ENCODE assay signal across 8 cellular contexts in genomic region chr19:18856385-18857126, GRCh38. TPM values are rescaled to one million over a fixed set of nuclear protein-coding genes. Genes with fewer than 3 reads are reported as not detected.
A peak's percentile ranks its signal among the peaks of the same experiment; 100 is the strongest.
DNase-seq lines count a peak whose midpoint lies in the region; ATAC-seq and TF ChIP-seq lines count a peak whose summit lies in the region.

No MANE protein-coding gene starts in this region.

- H3K27ac Mint-ChIP-seq in CD14-positive monocyte, result peak overlapping the region in 1 of 7 donors; percentile 35

- H3K4me1 Mint-ChIP-seq in CD14-positive monocyte, result peaks cover 6% of the 10 kb centered on the region

- no TSS peak for BruUV-seq in PC-9 (replicated peaks; lab: Mats Ljungman, UMichigan)

- no peak for TF ChIP-seq POLR2A in GM18505 (IDR thresholded peaks at IDR 0.05; ENCODE audit: borderline replicate concordance, extremely low read depth, insufficient read depth, insufficient read length)

- POLR2A ChIA-PET in PC-9 (lab: Charles Lee; ENCODE audit: unreplicated experiment), result interaction anchor here (0.6 kb wide), 1 partner anchor 436 kb away, joined by 5 read pairs; no protein-coding TSS in a partner anchor

- intact Hi-C loops in PC-9 (cut with micrococcal nuclease; ENCODE audit: unreplicated experiment), result no loop called here
- intact Hi-C loops in CD14-positive monocyte (cut with micrococcal nuclease), result no loop called here

- peaks cover 20% of the 10 kb centered on the region; the same call in 1 of the 2 replicates for H3F3A ChIP-seq in PC-9 (ENCODE audit: insufficient read depth, low read depth)

- CTCF ChIA-PET in PC-9 (lab: Charles Lee), result no interaction called here

- no peak overlapping the region for H3K27ac ChIP-seq in PC-9
- H3K27ac ChIP-seq in parathyroid adenoma, result no peak overlapping the region

- no peaks in the 10 kb centered on the region for H3K9me2 ChIP-seq in PC-9 (ENCODE audit: insufficient read depth)

- no peak overlapping the region for H3K4me3 ChIP-seq in GM12864 (ENCODE audit: low read depth, low read length)
- H3K4me3 ChIP-seq in PC-9, result no peak overlapping the region
- no peak overlapping the region for H3K4me3 ChIP-seq in parathyroid adenoma (ENCODE audit: low read depth, low read length)

- H3K9me3 ChIP-seq in PC-9 (ENCODE audit: insufficient read depth, low read depth) (no peaks in the 10 kb centered on the region), parathyroid adenoma (ENCODE audit: control insufficient read depth, low read length) (no peaks in the 10 kb centered on the region)

- no peak for DNase-seq in GM12864 (ENCODE audit: low read depth)
- no peak for DNase-seq in PC-9
- peak; percentile 61 for DNase-seq in fibroblast of peridontal ligament (ENCODE audit: extremely low read depth)
- no peak for DNase-seq in CD14-positive monocyte (ENCODE audit: low spot score)
- DNase-seq in effector CD8-positive, alpha-beta T cell (lab: John Stamatoyannopoulos, UW), result no peak

- H3K27me3 Mint-ChIP-seq in CD14-positive monocyte (ENCODE audit: low read depth in 3 of 3), result peaks cover 0 to 1% (median 0%) of the 10 kb centered on the region in 3 donors

- H3K4me2 ChIP-seq in PC-9, result no peak overlapping the region
- no peak overlapping the region for H3K4me2 ChIP-seq in parathyroid adenoma (ENCODE audit: low read length)

- H2AFZ ChIP-seq in PC-9, result no peak overlapping the region
- no peak overlapping the region for H2AFZ ChIP-seq in parathyroid adenoma

- H3K4me1 ChIP-seq in PC-9 (replicated peaks; ENCODE audit: insufficient read depth) (no peaks in the 10 kb centered on the region), parathyroid adenoma (no peaks in the 10 kb centered on the region)

- H3K79me2 ChIP-seq in PC-9 (ENCODE audit: low read depth) (0 out of 2 replicates have a peak, but pooled peaks cover 5% of the 10 kb centered on the region), parathyroid adenoma (peaks cover 68% of the 10 kb centered on the region)

- peaks cover 89 to 99% of the 10 kb centered on the region in 2 donors for H3K36me3 Mint-ChIP-seq in CD14-positive monocyte

- peaks cover 31% of the 10 kb centered on the region for H3K36me3 ChIP-seq in PC-9 (ENCODE audit: low read depth)
- H3K36me3 ChIP-seq in parathyroid adenoma (ENCODE audit: control insufficient read depth, insufficient read depth, low read length), result no peaks in the 10 kb centered on the region

- no peak overlapping the region for H3K4me3 Mint-ChIP-seq in CD14-positive monocyte

- no peaks in the 10 kb centered on the region for H3K9me3 Mint-ChIP-seq in CD14-positive monocyte

- ATAC-seq in HG03097 (IDR thresholded peaks at IDR 0.05; ENCODE audit: low FRiP score, unreplicated experiment), result no peak
- ATAC-seq in GM18505 (IDR thresholded peaks at IDR 0.05; ENCODE audit: unreplicated experiment), result no peak

- H4K20me1 ChIP-seq in PC-9 (ENCODE audit: insufficient read depth), result peaks cover 69% of the 10 kb centered on the region

- TF ChIP-seq CTCF in GM12864 (IDR thresholded peaks at IDR 0.05; ENCODE audit: low read depth, low read length, missing control alignments), result peak; percentile 17
- TF ChIP-seq CTCF in PC-9 (conservative IDR thresholded peaks at IDR 0.05), result peak; percentile 55
- peak; percentile 26 for TF ChIP-seq CTCF in parathyroid adenoma (IDR thresholded peaks at IDR 0.05)
- TF ChIP-seq CTCF in CD14-positive monocyte (IDR thresholded peaks at IDR 0.05), result no peak

- no peak overlapping the region for H3K9ac ChIP-seq in parathyroid adenoma

- H3K27me3 ChIP-seq in PC-9 (ENCODE audit: insufficient read depth, low read depth), result no peaks in the 10 kb centered on the region
- no peaks in the 10 kb centered on the region for H3K27me3 ChIP-seq in parathyroid adenoma (ENCODE audit: control insufficient read depth, insufficient read depth, low read length)

RNA-seq across cellular contexts. Expression of gene UPF1, which starts 24.8 kb away (rescaled TPM):
- 78.8 and 93.0 TPM in 2 replicates for total RNA-seq in PC-9 (2021)
- polyA plus RNA-seq in CD14-positive monocyte, result 1 to 10 TPM; 2.6 to 3.2 TPM

RNA-seq across cellular contexts. Expression of gene CERS1, which starts 39.4 kb away (rescaled TPM):
- total RNA-seq in PC-9 (2021), result 2.7 and 4.9 TPM in 2 replicates
- polyA plus RNA-seq in CD14-positive monocyte, result not detected
